Comparison of ENCODE assay signal across 1 cellular context in genomic region chr11:18330921-18331320, GRCh38.
TF ChIP-seq lines count a peak whose summit lies in the region.

No MANE protein-coding gene starts in this region.

TF ChIP-seq in GM12878, 131 proteins besides CTCF, POLR2A, EP300 and RAD21:
- 0 out of 2 replicates have a peak, but pooled peaks have one; percentile 40 for TF ChIP-seq EED (IDR thresholded peaks at IDR 0.05; ENCODE audit: low read depth)
- 0 out of 4 replicates have a peak, but pooled peaks of 1 of the 2 experiments have one; percentile 22 for TF ChIP-seq IKZF2 (IDR thresholded peaks at IDR 0.05)
- TF ChIP-seq NFIC (IDR thresholded peaks at IDR 0.05; ENCODE audit: low read depth, low read length), result no peak
- TF ChIP-seq RBBP5 (conservative IDR thresholded peaks at IDR 0.05), result no peak
- no peak for TF ChIP-seq RELB (IDR thresholded peaks at IDR 0.05; ENCODE audit: low read depth)
- TF ChIP-seq CEBPZ (IDR thresholded peaks at IDR 0.05; ENCODE audit: low read depth, low read length), result no peak
- no peak for TF ChIP-seq RFX5 (IDR thresholded peaks at IDR 0.05; ENCODE audit: low read depth, low read length)
- TF ChIP-seq MLLT1 (IDR thresholded peaks at IDR 0.05), result peak; percentile 75; the same call in 1 of the 2 replicates
- TF ChIP-seq HCFC1 (IDR thresholded peaks at IDR 0.05; ENCODE audit: low read length), result no peak
- TF ChIP-seq KLF5 (IDR thresholded peaks at IDR 0.05; ENCODE audit: partially characterized antibody), result no peak
- TF ChIP-seq IKZF1 (conservative IDR thresholded peaks at IDR 0.05), result peak; percentile 28; the same call in 1 of the 2 replicates
